17 cellular contexts compared by ENCODE assay signal in the genomic region with DNA sequence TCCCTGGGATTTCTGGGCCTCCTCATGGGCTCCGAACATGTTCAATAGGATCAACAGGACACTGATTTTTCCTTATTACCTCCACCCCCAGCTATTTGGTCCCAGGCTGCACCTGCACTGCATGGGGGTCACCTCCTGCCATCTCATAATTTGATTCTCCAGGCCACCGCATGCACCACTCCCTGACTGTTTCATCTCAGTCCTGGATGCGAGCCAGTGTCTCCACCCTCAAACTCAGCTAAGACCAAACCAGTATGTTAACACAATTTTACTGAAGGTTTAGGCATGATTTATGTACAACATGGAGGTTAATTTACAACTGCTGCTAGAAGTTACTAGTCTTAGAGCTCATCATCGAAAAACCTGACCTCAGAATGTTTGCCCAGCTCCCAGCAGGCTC.
"Had no signal": no experiment of that assay in that cellular context is flagged by ENCODE, and none has a peak within 500 bp of the region (broad histone marks: within the 10 kb centered on the region; RNA-seq: fewer than 3 reads in every experiment).

No MANE protein-coding gene starts in this region.

- H3K4me1 ChIP-seq: left ventricle myocardium inferior, parathyroid adenoma, testis, tibial nerve had no signal

- H3K9ac ChIP-seq: parathyroid adenoma had no signal

- H3K9me3 ChIP-seq: testis had no signal

- H3K27me3 ChIP-seq: testis, tibial nerve had no signal

- H3K4me3 ChIP-seq: heart right ventricle, left ventricle myocardium inferior, lower lobe of right lung, testis, tibial nerve had no signal

- H3K36me3 ChIP-seq: heart right ventricle, left ventricle myocardium inferior, lower lobe of right lung, tibial nerve had no signal

- H3K27ac ChIP-seq: heart right ventricle, left ventricle myocardium inferior, lower lobe of right lung, parathyroid adenoma, testis, tibial nerve had no signal

- H3K4me3 Mint-ChIP-seq: memory B cell; mesothelial cell of epicardium; natural killer cell treated with Interleukin-12 subunit alpha and Interleukin-12 subunit beta and Interleukin-15 and Interleukin-18, amount 100 ng/mL, for 72 hours; stimulated activated naive B cell treated with anti-CD40 and anti-IgM and Interleukin-4, amounts not matched to agents 10 μg/mL and 1 μg/mL and 100 μg/mL, for 72 hours; stimulated activated naive CD8-positive, alpha-beta T cell treated with anti-CD3 and anti-CD28 coated beads, Interleukin-15, amount 100 ng/mL, for 72 hours had no signal

- H2AFZ ChIP-seq: parathyroid adenoma had no signal

- DNase-seq: cortex of kidney; effector memory CD4-positive, alpha-beta T cell; heart right ventricle; left ventricle myocardium inferior; lower lobe of right lung; stimulated activated CD4-positive, alpha-beta T cell treated with anti-CD3 and anti-CD28 coated beads, Interleukin-2, amount 100 ng/mL, for 24 hours; stimulated activated CD4-positive, alpha-beta T cell treated with anti-CD3 and anti-CD28 coated beads, Interleukin-4, amount 100 ng/mL, for 4 hours; stimulated activated naive B cell treated with anti-CD40 and anti-IgM and Interleukin-4, amounts not matched to agents 10 μg/mL and 1 μg/mL and 100 μg/mL, for 72 hours; stimulated activated naive CD8-positive, alpha-beta T cell treated with anti-CD3 and anti-CD28 coated beads, Interleukin-15, amount 100 ng/mL, for 72 hours; testis had no signal

- H3K27ac Mint-ChIP-seq: memory B cell; mesothelial cell of epicardium; natural killer cell treated with Interleukin-12 subunit alpha and Interleukin-12 subunit beta and Interleukin-15 and Interleukin-18, amount 100 ng/mL, for 72 hours; stimulated activated naive B cell treated with anti-CD40 and anti-IgM and Interleukin-4, amounts not matched to agents 10 μg/mL and 1 μg/mL and 100 μg/mL, for 72 hours; stimulated activated naive CD8-positive, alpha-beta T cell treated with anti-CD3 and anti-CD28 coated beads, Interleukin-15, amount 100 ng/mL, for 72 hours had no signal

- ATAC-seq: esophagus mucosa; heart right ventricle; lower lobe of right lung; natural killer cell treated with Interleukin-12 subunit alpha and Interleukin-12 subunit beta and Interleukin-15 and Interleukin-18, amount 100 ng/mL, for 72 hours; sciatic nerve; stimulated activated naive B cell treated with anti-CD40 and anti-IgM and Interleukin-4, amounts not matched to agents 10 μg/mL and 1 μg/mL and 100 μg/mL, for 72 hours; stimulated activated naive CD8-positive, alpha-beta T cell treated with anti-CD3 and anti-CD28 coated beads, Interleukin-15, amount 100 ng/mL, for 72 hours had no signal

- H3K79me2 ChIP-seq: parathyroid adenoma had no signal
